Comparison of ENCODE assay signal across 17 cellular contexts in the genomic region with DNA sequence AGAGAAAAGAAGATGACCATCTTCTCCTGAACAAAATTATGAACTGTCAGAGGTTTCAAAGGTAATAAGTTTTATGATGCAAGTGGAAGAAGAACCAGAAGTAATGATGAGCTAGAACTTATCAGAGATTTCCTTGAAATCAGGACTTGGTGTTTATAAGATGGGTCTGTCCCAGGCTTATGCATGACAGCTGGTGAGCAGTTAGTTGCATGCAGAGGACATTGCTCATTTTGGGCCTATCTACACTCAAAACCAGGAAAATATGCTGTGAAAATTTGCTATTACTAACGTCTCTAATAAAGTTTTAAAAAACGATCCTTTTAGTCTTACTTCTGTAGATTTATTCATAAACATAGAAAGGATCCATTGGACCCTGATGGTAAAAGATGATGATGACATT.
"Had no signal": no experiment of that assay in that cellular context is flagged by ENCODE, and none has a peak within 500 bp of the region (broad histone marks: within the 10 kb centered on the region; RNA-seq: fewer than 3 reads in every experiment).

No MANE protein-coding gene starts in this region.

- H3K36me3 Mint-ChIP-seq: activated naive CD4-positive, alpha-beta T cell treated with anti-CD3 and anti-CD28 coated beads, Interleukin-2, amount 50 U/mL, for 24 hours; neural progenitor cell; stimulated activated effector memory CD8-positive, alpha-beta T cell treated with anti-CD3 and anti-CD28 coated beads, Interleukin-12 subunit alpha, Interleukin-12 subunit beta, amount 100 ng/mL, for 72 hours had no signal

- DNase-seq: activated CD4-positive, alpha-beta T cell treated with anti-CD3 and anti-CD28 coated beads, Interleukin-2, amount 50 U/mL, for 4 hours; activated CD4-positive, CD25-positive, alpha-beta regulatory T cell treated with anti-CD3 and anti-CD28 coated beads, Interleukin-2, amount 50 U/mL, for 72 hours; activated effector memory CD4-positive, alpha-beta T cell treated with Interleukin-2 at 50 U/mL for 16 hours; activated T-cell treated with anti-CD3 and anti-CD28 coated beads, Interleukin-2, amount 50 U/mL, for 1 hour; amygdala; dorsolateral prefrontal cortex; left ventricle myocardium superior; posterior cingulate gyrus; small intestine; T-helper 9 cell; tibial artery had no signal

- H3K9ac ChIP-seq: neural progenitor cell had no signal

- H3K4me2 ChIP-seq: hepatocyte, neural progenitor cell had no signal

- H3K27me3 ChIP-seq: hepatocyte, vagina had no signal

- H3K27ac Mint-ChIP-seq: activated naive CD4-positive, alpha-beta T cell treated with anti-CD3 and anti-CD28 coated beads, Interleukin-2, amount 50 U/mL, for 24 hours; neural progenitor cell; stimulated activated effector memory CD8-positive, alpha-beta T cell treated with anti-CD3 and anti-CD28 coated beads, Interleukin-12 subunit alpha, Interleukin-12 subunit beta, amount 100 ng/mL, for 72 hours had no signal

- H2AFZ ChIP-seq: hepatocyte, neural progenitor cell had no signal

- H3K36me3 ChIP-seq: gastroesophageal sphincter, neural progenitor cell, tibial artery, vagina had no signal

- H3K27ac ChIP-seq: dorsolateral prefrontal cortex, gastroesophageal sphincter, hepatocyte, neural progenitor cell, tibial artery, vagina had no signal

- ATAC-seq: gastroesophageal sphincter; left ventricle myocardium superior; stimulated activated effector memory CD8-positive, alpha-beta T cell treated with anti-CD3 and anti-CD28 coated beads, Interleukin-12 subunit alpha, Interleukin-12 subunit beta, amount 100 ng/mL, for 72 hours had no signal

- H3K9me3 ChIP-seq: gastroesophageal sphincter, tibial artery, vagina had no signal

- H3K4me3 Mint-ChIP-seq: activated naive CD4-positive, alpha-beta T cell treated with anti-CD3 and anti-CD28 coated beads, Interleukin-2, amount 50 U/mL, for 24 hours; neural progenitor cell; stimulated activated effector memory CD8-positive, alpha-beta T cell treated with anti-CD3 and anti-CD28 coated beads, Interleukin-12 subunit alpha, Interleukin-12 subunit beta, amount 100 ng/mL, for 72 hours had no signal

- H3K79me2 ChIP-seq: hepatocyte had no signal

- FAIRE-seq: small intestine had no signal

- H3K9me3 Mint-ChIP-seq: activated naive CD4-positive, alpha-beta T cell treated with anti-CD3 and anti-CD28 coated beads, Interleukin-2, amount 50 U/mL, for 24 hours; neural progenitor cell had no signal

- H3K4me3 ChIP-seq: dorsolateral prefrontal cortex, gastroesophageal sphincter, hepatocyte, neural progenitor cell, tibial artery, vagina had no signal
